In genomic region chr11:27362749-27363575, GRCh38 we compare ENCODE assay signal across 8 cellular contexts. TPM values are rescaled to one million over a fixed set of nuclear protein-coding genes. Genes with fewer than 3 reads are reported as not detected.
A peak's percentile ranks its signal among the peaks of the same experiment; 100 is the strongest.
DNase-seq lines count a peak whose midpoint lies in the region; ATAC-seq, FAIRE-seq and TF ChIP-seq lines count a peak whose summit lies in the region.

A gene with protein sequence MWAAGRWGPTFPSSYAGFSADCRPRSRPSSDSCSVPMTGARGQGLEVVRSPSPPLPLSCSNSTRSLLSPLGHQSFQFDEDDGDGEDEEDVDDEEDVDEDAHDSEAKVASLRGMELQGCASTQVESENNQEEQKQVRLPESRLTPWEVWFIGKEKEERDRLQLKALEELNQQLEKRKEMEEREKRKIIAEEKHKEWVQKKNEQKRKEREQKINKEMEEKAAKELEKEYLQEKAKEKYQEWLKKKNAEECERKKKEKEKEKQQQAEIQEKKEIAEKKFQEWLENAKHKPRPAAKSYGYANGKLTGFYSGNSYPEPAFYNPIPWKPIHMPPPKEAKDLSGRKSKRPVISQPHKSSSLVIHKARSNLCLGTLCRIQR (minus strand): TSS chr11:27363215. CDS start chr11:27363194, 21 bp downstream.

- peaks cover 0 to 6% of the 10 kb centered on the region in 2 donors for H3K36me3 ChIP-seq in kidney (ENCODE audit: control insufficient read depth in 1 of 2, insufficient read depth in 2 of 2, low read length in 2 of 2)

- peak; percentile 67 for TF ChIP-seq POLR2A in GM19193 (IDR thresholded peaks at IDR 0.05; ENCODE audit: extremely low read depth, insufficient read depth, insufficient read length)

- peak within 1 kb of the TSS in 1 of 2 donors; percentile 44 for H3K27ac ChIP-seq in kidney (ENCODE audit: low read depth in 2 of 2, low read length in 2 of 2)

- H3K9ac ChIP-seq in kidney (ENCODE audit: low read length in 2 of 2): peak within 1 kb of the TSS; percentile 55 to 83

- H3K4me3 ChIP-seq in kidney (ENCODE audit: low read length in 2 of 2): peak within 1 kb of the TSS; percentile 77 to 85

- ATAC-seq in HG03378 (IDR thresholded peaks at IDR 0.05; ENCODE audit: unreplicated experiment): peak; percentile 96

- TF ChIP-seq CTCF in kidney (IDR thresholded peaks at IDR 0.05; ENCODE audit: borderline replicate concordance, extremely low read depth, insufficient read depth): no peak

- FAIRE-seq in kidney (lab: Jason Lieb, UNC): no peak

- no peaks in the 10 kb centered on the region for H3K9me3 ChIP-seq in kidney (ENCODE audit: control insufficient read depth in 1 of 2, low read length in 2 of 2)

- DNase-seq in Ammon's horn (ENCODE audit: low spot score) (peak; percentile 93), NCI-H446 (lab: John Stamatoyannopoulos, UW) (peak; percentile 91 to 97), cerebellar cortex (ENCODE audit: low spot score) (peak; percentile 89), kidney (peak; percentile 97)
- peak; percentile 84 for DNase-seq in activated CD4-positive, CD25-positive, alpha-beta regulatory T cell treated with anti-CD3 and anti-CD28 coated beads, Interleukin-2, amount 50 U/mL, for 72 hours
- peak; percentile 63 to 87 (median 77) for DNase-seq in stimulated activated CD4-positive, alpha-beta T cell treated with anti-CD3 and anti-CD28 coated beads, Interleukin-12 subunit alpha, Interleukin-12 subunit beta, amount 100 ng/mL, for 48 hours (ENCODE audit: low read depth in 2 of 3, low spot score in 1 of 3)

- H3K4me1 ChIP-seq in kidney (ENCODE audit: control insufficient read depth in 1 of 2, insufficient read depth in 1 of 2, low read depth in 1 of 2, low read length in 2 of 2): peaks cover 13 to 14% of the 10 kb centered on the region in 2 donors

- intact Hi-C loops in kidney (cut with DNase I): no loop called here

RNA-seq across cellular contexts. Expression of the gene that starts here (rescaled TPM):
- 5.4 TPM for total RNA-seq in kidney
- 6.0 TPM for polyA plus RNA-seq in kidney (ENCODE audit: insufficient read depth, low read depth, low replicate concordance)
